33 cellular contexts compared by ENCODE assay signal in genomic region chr1:71921197-71921596, GRCh38.
"Had no signal": no experiment of that assay in that cellular context is flagged by ENCODE, and none has a peak within 500 bp of the region (broad histone marks: within the 10 kb centered on the region; RNA-seq: fewer than 3 reads in every experiment).

No MANE protein-coding gene starts in this region.

- H3K9ac ChIP-seq: KMS-11 had no signal

- DNase-seq: Karpas-422, Kasumi-1, MG63, MV-4-11, NCI-H1048, NCI-H1092, NCI-H1092 treated with DMSO at 0.1 percent for 48 hours, NCI-H1105, NCI-H1105 treated with DMSO at 0.1 percent for 48 hours, NCI-H1417, NCI-H1417 treated with DMSO at 0.1 percent for 48 hours, NCI-H1436, NCI-H1436 treated with DMSO at 0.1 percent for 48 hours, NCI-H1694, NCI-H1694 treated with DMSO at 0.1 percent for 48 hours, NCI-H187, NCI-H187 treated with DMSO at 0.1 percent for 48 hours, NCI-H1930, NCI-H2029, NCI-H2029 treated with DMSO at 0.1 percent for 48 hours, NCI-H2081, NCI-H2081 treated with DMSO at 0.1 percent for 48 hours, NCI-H2107, NCI-H2171, NCI-H2171 treated with DMSO at 0.1 percent for 48 hours, NCI-H2227 treated with DMSO at 0.1 percent for 48 hours, NCI-H226, NCI-H345, NCI-H446, NCI-H446 treated with DMSO at 0.1 percent for 48 hours, NCI-H510A, NCI-H510A treated with DMSO at 0.1 percent for 48 hours had no signal

- H3K36me3 ChIP-seq: MG63 had no signal

- H3K27ac ChIP-seq: KMS-11 had no signal

- H3K4me3 ChIP-seq: MG63 had no signal

- H3K9me3 ChIP-seq: MG63 had no signal

- H3K4me2 ChIP-seq: KMS-11 had no signal

- H3K27me3 ChIP-seq: MG63 had no signal
